22 cellular contexts compared by ENCODE assay signal in the genomic region with DNA sequence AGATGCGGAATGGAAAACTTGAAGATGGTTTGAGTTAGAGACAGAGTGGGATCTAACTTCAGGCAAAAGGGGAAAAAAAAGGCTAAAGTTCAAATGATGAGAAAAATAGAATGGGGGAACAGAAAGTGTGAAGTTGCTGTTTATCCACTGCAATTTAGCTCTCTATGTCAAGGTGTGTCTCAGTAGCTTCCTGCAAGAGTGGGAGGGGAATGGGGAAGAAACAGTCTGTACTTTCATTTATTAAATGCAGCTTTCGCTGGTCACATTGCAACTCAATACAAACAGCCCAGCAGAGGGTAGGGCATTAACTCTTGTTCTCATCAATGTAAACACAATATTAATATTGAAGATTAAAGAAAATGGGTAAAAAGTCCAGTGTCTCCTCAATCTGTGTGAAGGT.
DNase-seq lines count a peak whose midpoint lies in the region; ATAC-seq, FAIRE-seq and TF ChIP-seq lines count a peak whose summit lies in the region.
"Had no signal": no experiment of that assay in that cellular context is flagged by ENCODE, and none has a peak within 500 bp of the region (broad histone marks: within the 10 kb centered on the region; RNA-seq: fewer than 3 reads in every experiment).

No MANE protein-coding gene starts in this region.

- H3K36me3 Mint-ChIP-seq in endothelial cell (ENCODE audit: low read depth, unreplicated experiment): peaks cover 3% of the 10 kb centered on the region
- H3K36me3 Mint-ChIP-seq in H9 (ENCODE audit: insufficient read depth in 1 of 3, low read depth in 3 of 3): peaks cover 5 to 16% (median 5%) of the 10 kb centered on the region in 3 experiments; a peak in 4 of 7 replicates
- H3K36me3 Mint-ChIP-seq: T-cell had no signal

- H3K9me3 ChIP-seq in right lobe of liver: no peaks in the 10 kb centered on the region
- H3K9me3 ChIP-seq in HepG2 (ENCODE audit: low read length): no peaks in the 10 kb centered on the region
- H3K9me3 ChIP-seq in H9 (ENCODE audit: control insufficient read depth, low read depth, low read length): no peaks in the 10 kb centered on the region

- H3K23me2 ChIP-seq in H9 (ENCODE audit: insufficient read length, low read depth, low read length, poor library complexity, severe bottlenecking): no peaks in the 10 kb centered on the region

- H3K27ac ChIP-seq in right lobe of liver (peak overlapping the region; percentile 20 to 73 (median 21)), HepG2 (ENCODE audit: extremely low read length, insufficient read depth, low read length) (no peak overlapping the region), H9 (ENCODE audit: insufficient read length, low read depth, low read length) (no peak overlapping the region)
- H3K27ac ChIP-seq: C4-2B had no signal

- H2BK15ac ChIP-seq in H9 (ENCODE audit: low read depth, low read length): no peak overlapping the region

- TF ChIP-seq CTCF in right lobe of liver (IDR thresholded peaks at IDR 0.05) (no peak), HepG2 (CRISPR knock-in tag; IDR thresholded peaks at IDR 0.05) (no peak), GM20000 (IDR thresholded peaks at IDR 0.05; ENCODE audit: extremely low read depth, missing control alignments) (no peak), endothelial cell (IDR thresholded peaks at IDR 0.05; ENCODE audit: unreplicated experiment) (no peak), H9 (conservative IDR thresholded peaks at IDR 0.05) (no peak)

- H3K79me1 ChIP-seq in H9 (ENCODE audit: insufficient read depth, low read depth, low read length, poor library complexity, severe bottlenecking): no peaks in the 10 kb centered on the region

- no peak overlapping the region for H3K18ac ChIP-seq in H9 (ENCODE audit: insufficient read length, low read depth, low read length)

- in situ Hi-C loops in HepG2 (cut with HindIII; ENCODE audit: extremely low pct_ligation_motif_present, low pct_unique_long_range_greater_than_20kb): no loop called here

- TF ChIP-seq EP300 in HepG2 (IDR thresholded peaks at IDR 0.05; ENCODE audit: low read depth in 2 of 2, low read length in 2 of 2) (no peak), HepG2 (CRISPR knock-in tag; IDR thresholded peaks at IDR 0.05; ENCODE audit: borderline replicate concordance) (no peak)

- H3K9ac ChIP-seq in HepG2 (ENCODE audit: insufficient read depth, low read depth, low read length) (no peak overlapping the region), H9 (ENCODE audit: extremely low read depth, insufficient read length, low read length) (no peak overlapping the region)

- H2BK120ac ChIP-seq in H9 (ENCODE audit: low read depth, low read length, poor library complexity, severe bottlenecking): no peak overlapping the region

- POLR2A ChIA-PET in HepG2 (lab: Yijun Ruan, JAX): interaction anchor here (0.9 to 1.2 kb wide), 2 partner anchors 63 to 267 kb away, joined by 4 read pairs; no protein-coding TSS in a partner anchor

- H3K4me3 Mint-ChIP-seq in endothelial cell (ENCODE audit: unreplicated experiment) (no peak overlapping the region), H9 (no peak overlapping the region)
- H3K4me3 Mint-ChIP-seq: GM23338, T-cell had no signal

- no peak overlapping the region for H2BK12ac ChIP-seq in H9 (ENCODE audit: insufficient read length, low read depth, low read length)

- no peak overlapping the region for H3K56ac ChIP-seq in H9 (ENCODE audit: insufficient read length, low read depth, low read length)

- no peak for FAIRE-seq in HepG2 (lab: Jason Lieb, UNC)
- FAIRE-seq: HTR-8/SVneo had no signal

- H3K4me3 ChIP-seq in right lobe of liver (no peak overlapping the region), HepG2 (replicated peaks in 1 of 3; ENCODE audit: insufficient read depth in 1 of 3, low read depth in 2 of 3, low read length in 3 of 3) (no peak overlapping the region)
- H3K4me3 ChIP-seq: GM23338 had no signal

- whole genome bisulfite sequencing in right lobe of liver (ENCODE audit: insufficient coverage, low coverage, low lambda C conversion rate, missing lambda C conversion rate): 46% methylated on average over 2 of the region's 2 CpGs
- WGBS in HepG2 (ENCODE audit: low lambda C conversion rate): 92% methylated on average over 2 of the region's 2 CpGs
- WGBS in H9 (ENCODE audit: extremely low coverage, insufficient read length, low lambda C conversion rate): no CpG with 5 or more reads among the region's 2 CpGs

- H3K79me2 ChIP-seq in HepG2 (ENCODE audit: insufficient read depth, low read length) (no peaks in the 10 kb centered on the region), H9 (ENCODE audit: insufficient read depth, low read length) (no peaks in the 10 kb centered on the region)

- no peaks in the 10 kb centered on the region for H3K9me3 Mint-ChIP-seq in endothelial cell (ENCODE audit: unreplicated experiment)
- no peaks in the 10 kb centered on the region for H3K9me3 Mint-ChIP-seq in H9
- H3K9me3 Mint-ChIP-seq: GM23338, T-cell had no signal

- H3K27me3 ChIP-seq in right lobe of liver (no peaks in the 10 kb centered on the region), HepG2 (ENCODE audit: control insufficient read depth in 1 of 2, insufficient read depth in 2 of 2, low read length in 2 of 2) (no peaks in the 10 kb centered on the region), H9 (ENCODE audit: insufficient read depth, low read length) (no peaks in the 10 kb centered on the region)

- TF ChIP-seq RAD21 in HepG2 (CRISPR knock-in tag; IDR thresholded peaks at IDR 0.05): no peak

- H2AFZ ChIP-seq in HepG2 (ENCODE audit: low read length) (no peak overlapping the region), H9 (ENCODE audit: low read length) (no peak overlapping the region)
- H2AFZ ChIP-seq: GM23338 had no signal

- H2BK5ac ChIP-seq in H9 (ENCODE audit: insufficient read length, low read length): no peak overlapping the region

- no peak overlapping the region for H4K5ac ChIP-seq in H9 (ENCODE audit: insufficient read length, low read depth, low read length)

- H2BK20ac ChIP-seq in H9 (ENCODE audit: low read depth, low read length, poor library complexity, severe bottlenecking): no peak overlapping the region

- H4K20me1 ChIP-seq in HepG2 (ENCODE audit: insufficient read depth, low read length) (no peaks in the 10 kb centered on the region), H9 (ENCODE audit: control insufficient read depth, insufficient read depth, insufficient read length) (no peaks in the 10 kb centered on the region)

- H3K27me3 Mint-ChIP-seq in endothelial cell (ENCODE audit: unreplicated experiment): no peaks in the 10 kb centered on the region
- H3K27me3 Mint-ChIP-seq in H9 (ENCODE audit: low read depth): peaks cover 3% of the 10 kb centered on the region; the same call in 1 of the 2 replicates
- H3K27me3 Mint-ChIP-seq: T-cell had no signal

- no peak overlapping the region for H2AK5ac ChIP-seq in H9 (ENCODE audit: insufficient read length, low read length)

- ATAC-seq in right lobe of liver: no peak
- ATAC-seq in HepG2: no peak
- ATAC-seq in GM18520 (IDR thresholded peaks at IDR 0.05; ENCODE audit: unreplicated experiment): no peak
- ATAC-seq: GM23338, PC-3, T-cell had no signal

- TF ChIP-seq POLR2A in right lobe of liver (IDR thresholded peaks at IDR 0.05) (no peak), HepG2 (IDR thresholded peaks at IDR 0.05; ENCODE audit: insufficient read depth in 1 of 2, low read depth in 2 of 2, low read length in 2 of 2) (no peak)

- H3K36me3 ChIP-seq in right lobe of liver (no peaks in the 10 kb centered on the region), HepG2 (replicated peaks in 1 of 2; ENCODE audit: control insufficient read depth in 1 of 2, insufficient read depth in 2 of 2, low read length in 2 of 2) (no peaks in the 10 kb centered on the region; a peak in 1 of 5 replicates)

- DNase-seq in right lobe of liver (no peak), HepG2 (ENCODE audit: low spot score) (no peak), GM20000 (ENCODE audit: low spot score) (peak; percentile 29), germinal center (ENCODE audit: low spot score) (peak; percentile 53), endothelial cell (ENCODE audit: low spot score) (no peak), SKM-1 treated with dmso at 0.1 percent for 144 hours (lab: John Stamatoyannopoulos, UW; ENCODE audit: unreplicated experiment) (no peak), H9 (no peak)
- DNase-seq: 8988T, COR-L47, GDM1, KBM-7, NCI-H1048, NCI-H146, NCI-H2107, NCI-H226, NCI-H526 treated with DMSO at 0.1 percent for 48 hours, PC-3, T-cell had no signal

- intact Hi-C loops in right lobe of liver (cut with DNase I): no loop called here
- intact Hi-C loops in HepG2 (cut with micrococcal nuclease; ENCODE audit: unreplicated experiment): no loop called here

- BruUV-seq in HepG2 (replicated peaks; lab: Mats Ljungman, UMichigan): no TSS peak

- no peaks in the 10 kb centered on the region for H3K4me1 Mint-ChIP-seq in endothelial cell (ENCODE audit: unreplicated experiment)
- peaks cover 0 to 3% of the 10 kb centered on the region in 2 experiments; a peak in 3 of 4 replicates for H3K4me1 Mint-ChIP-seq in H9
- H3K4me1 Mint-ChIP-seq: GM23338 had no signal

- H3K27ac Mint-ChIP-seq in endothelial cell (ENCODE audit: unreplicated experiment) (no peak overlapping the region), H9 (no peak overlapping the region)
- H3K27ac Mint-ChIP-seq: GM23338, T-cell had no signal

- no peak overlapping the region for H4K91ac ChIP-seq in H9 (ENCODE audit: insufficient read length, low read depth, low read length)

- H3K4ac ChIP-seq in H9 (ENCODE audit: low read depth, low read length): no peak overlapping the region

- CTCF ChIA-PET in HepG2 (lab: Yijun Ruan, JAX; ENCODE audit: low intra/inter-chr PET ratio, low total read pairs): no interaction called here

- H3K4me2 ChIP-seq in HepG2 (ENCODE audit: low read depth, low read length) (no peak overlapping the region), H9 (ENCODE audit: insufficient read depth, insufficient read length, low read length) (no peak overlapping the region)
- H3K4me2 ChIP-seq: GM23338 had no signal

- no peak overlapping the region for H4K8ac ChIP-seq in H9 (replicated peaks; ENCODE audit: insufficient read length, low read depth, low read length)

- H3T11ph ChIP-seq in H9 (ENCODE audit: low read length): no peak overlapping the region

- peaks cover 0 to 49% (median 18%) of the 10 kb centered on the region in 4 donors for H3K4me1 ChIP-seq in right lobe of liver
- peaks cover 78% of the 10 kb centered on the region for H3K4me1 ChIP-seq in HepG2 (ENCODE audit: insufficient read depth, low read length)
- no peaks in the 10 kb centered on the region for H3K4me1 ChIP-seq in H9 (ENCODE audit: insufficient read depth, low read length)

- H3K23ac ChIP-seq in H9 (ENCODE audit: insufficient read length, low read depth, low read length): no peak overlapping the region

- H3K14ac ChIP-seq in H9 (ENCODE audit: insufficient read depth, low read length): no peak overlapping the region

TF ChIP-seq in HepG2, 621 proteins besides CTCF, POLR2A, EP300 and RAD21 (continues in another document):
- TF ChIP-seq PLSCR1 (CRISPR knock-in tag; IDR thresholded peaks at IDR 0.05; ENCODE audit: borderline replicate concordance) (no peak), SP1 (IDR thresholded peaks at IDR 0.05) (no peak), SP1 (CRISPR knock-in tag; IDR thresholded peaks at IDR 0.05) (no peak)

Comparison
In these comparisons a context has a peak if more than half of its experiments do, and no peak if none do; other contexts are left out.
1. H3K27ac ChIP-seq: peak in right lobe of liver (3 of 3); none in HepG2 (single experiment) and H9 (single experiment).
2. DNase-seq: peak in GM20000 (single experiment) and germinal center (single experiment); none in right lobe of liver (0 of 3), HepG2 (single experiment), endothelial cell (single experiment), SKM-1 treated with dmso at 0.1 percent for 144 hours (single experiment) and H9 (single experiment).